34 cellular contexts compared by ENCODE assay signal in the genomic region with DNA sequence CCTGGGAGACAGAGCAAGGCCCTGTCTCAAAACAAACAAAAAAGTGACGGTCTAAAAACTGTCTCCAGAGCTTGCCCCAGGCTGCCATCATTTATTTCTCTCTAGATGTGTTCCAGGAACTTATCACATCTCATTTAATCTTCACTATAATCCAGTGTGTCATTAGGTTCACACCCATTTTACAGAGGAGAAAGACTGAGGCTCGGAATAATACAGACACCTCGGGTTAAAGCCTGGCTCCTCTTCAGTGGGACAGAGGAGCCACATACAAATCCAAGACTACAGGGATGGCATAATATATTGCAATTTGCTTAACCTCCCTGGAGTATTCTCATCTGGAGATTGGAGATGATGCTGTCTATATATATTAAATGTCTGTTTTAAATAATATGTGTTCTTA. TPM values are rescaled to one million over a fixed set of nuclear protein-coding genes. Genes with fewer than 3 reads are reported as not detected.
"Had no signal": no experiment of that assay in that cellular context is flagged by ENCODE, and none has a peak within 500 bp of the region (broad histone marks: within the 10 kb centered on the region; RNA-seq: fewer than 3 reads in every experiment).

No MANE protein-coding gene starts in this region.

- H3K27me3 ChIP-seq: colonic mucosa, esophagus squamous epithelium, gastrocnemius medialis, heart right ventricle, left lung had no signal

- FAIRE-seq: endometrium, islet of Langerhans, keratinocyte had no signal

- H3K36me3 ChIP-seq: colonic mucosa, esophagus squamous epithelium, gastrocnemius medialis, heart right ventricle, left lung, lower lobe of right lung had no signal

- H3K9me3 Mint-ChIP-seq: dendritic cell treated with granulocyte-macrophage colony-stimulating factor and Interleukin-4, amounts not matched to agents 40 ng/mL and 50 ng/mL, for 4 days; effector memory CD8-positive, alpha-beta T cell; endodermal cell; mesothelial cell of epicardium had no signal

- H3K4me3 Mint-ChIP-seq: dendritic cell treated with granulocyte-macrophage colony-stimulating factor and Interleukin-4, amounts not matched to agents 40 ng/mL and 50 ng/mL, for 4 days; effector memory CD8-positive, alpha-beta T cell; endodermal cell; mesothelial cell of epicardium had no signal

- DNase-seq: colonic mucosa; cortex of kidney; effector CD8-positive, alpha-beta T cell; effector memory CD8-positive, alpha-beta T cell; endodermal cell; erythroblast; esophagus squamous epithelium; foreskin fibroblast; foreskin melanocyte; gastrocnemius medialis; glutamatergic neuron; head of caudate nucleus; heart right ventricle; hippocampal formation; left cardiac atrium; left lung; left ventricle myocardium superior; lower lobe of right lung; mesenchymal stem cell; mucosa of descending colon had no signal

- H3K4me1 Mint-ChIP-seq: mesothelial cell of epicardium had no signal

- H3K4me3 ChIP-seq: colonic mucosa, esophagus squamous epithelium, gastrocnemius medialis, heart right ventricle, left lung, lower lobe of right lung, mucosa of descending colon had no signal

- H3K9me3 ChIP-seq: colonic mucosa, esophagus squamous epithelium, gastrocnemius medialis, heart right ventricle, left lung, lower lobe of right lung, mucosa of descending colon had no signal

- H3K27ac Mint-ChIP-seq: dendritic cell treated with granulocyte-macrophage colony-stimulating factor and Interleukin-4, amounts not matched to agents 40 ng/mL and 50 ng/mL, for 4 days; effector memory CD8-positive, alpha-beta T cell; endodermal cell; mesothelial cell of epicardium had no signal

- ATAC-seq: effector memory CD8-positive, alpha-beta T cell; esophagus mucosa; gastrocnemius medialis; heart right ventricle; left cardiac atrium; left lung; left ventricle myocardium superior; lower lobe of right lung; mucosa of descending colon had no signal

- H3K4me1 ChIP-seq: esophagus squamous epithelium, gastrocnemius medialis, left lung had no signal

- H3K36me3 Mint-ChIP-seq: mesothelial cell of epicardium had no signal

- H3K27ac ChIP-seq: colonic mucosa, epithelial cell of prostate, esophagus squamous epithelium, gastrocnemius medialis, heart right ventricle, left lung, lower lobe of right lung had no signal

RNA-seq across cellular contexts. Expression of gene PDILT, which starts 5.9 kb away (rescaled TPM):
- total RNA-seq: cerebellum, colonic mucosa, dermis microvascular lymphatic vessel endothelial cell, endodermal cell, esophagus mucosa, esophagus squamous epithelium, gastrocnemius medialis, glomerular endothelial cell, heart right ventricle, kidney epithelial cell, left cardiac atrium, left lung, left ventricle myocardium superior, lower leg skin, lower lobe of right lung, lung microvascular endothelial cell, mesenteric fat pad, mesothelial cell of epicardium, mucosa of descending colon had no signal
- polyA plus RNA-seq: heart right ventricle, keratinocyte had no signal

RNA-seq across cellular contexts. Expression of gene ACSM5, which starts 10.7 kb away (rescaled TPM):
- total RNA-seq: endodermal cell, glomerular endothelial cell, kidney epithelial cell, mesothelial cell of epicardium had no signal
- polyA plus RNA-seq: keratinocyte had no signal

RNA-seq across cellular contexts. Expression of gene UMOD, which starts 46.1 kb away (rescaled TPM):
- total RNA-seq: cerebellum, colonic mucosa, dermis microvascular lymphatic vessel endothelial cell, endodermal cell, esophagus mucosa, esophagus squamous epithelium, gastrocnemius medialis, glomerular endothelial cell, heart right ventricle, kidney epithelial cell, left cardiac atrium, left lung, left ventricle myocardium superior, lower leg skin, lower lobe of right lung, lung microvascular endothelial cell, mesenteric fat pad, mesothelial cell of epicardium, mucosa of descending colon had no signal
- polyA plus RNA-seq: heart right ventricle, keratinocyte had no signal

RNA-seq across cellular contexts. Expression of gene ACSM2A, which starts 52.7 kb away (rescaled TPM):
- total RNA-seq: cerebellum, endodermal cell, esophagus mucosa, esophagus squamous epithelium, glomerular endothelial cell, heart right ventricle, kidney epithelial cell, left cardiac atrium, left lung, left ventricle myocardium superior, lower leg skin, lower lobe of right lung, mesenteric fat pad, mesothelial cell of epicardium, mucosa of descending colon had no signal
- polyA plus RNA-seq: heart right ventricle, keratinocyte had no signal
